In genomic region chrX:153934473-153935325, GRCh38 we compare ENCODE assay signal across 8 cellular contexts. TPM values are rescaled to one million over a fixed set of nuclear protein-coding genes. Genes with fewer than 3 reads are reported as not detected.
A peak's percentile ranks its signal among the peaks of the same experiment; 100 is the strongest.
DNase-seq lines count a peak whose midpoint lies in the region; ATAC-seq, FAIRE-seq and TF ChIP-seq lines count a peak whose summit lies in the region.

NAA10 (minus strand) TSS chrX:153935037; CDS start chrX:153934904, 133 bp downstream.

- no peak for FAIRE-seq in H1 (lab: Jason Lieb, UNC)

- H3K56ac ChIP-seq in H1 (replicated peaks; ENCODE audit: insufficient read length, low read depth, low read length): no peak within 1 kb of the TSS

- no peak within 1 kb of the TSS for H2AK5ac ChIP-seq in H1 (ENCODE audit: low read depth, low read length)

- peak within 1 kb of the TSS; percentile 84 for H3K4me3 Mint-ChIP-seq in activated CD4-positive, alpha-beta memory T cell treated with anti-CD3 and anti-CD28 coated beads, Interleukin-2, amount 10 ng/mL, durations not matched to agents 7 days and 5 days

- H3K27me3 ChIP-seq in BJ (ENCODE audit: control insufficient read depth, insufficient read depth, low read length) (no peaks in the 10 kb centered on the region), H1 (replicated peaks in 1 of 4; ENCODE audit: control insufficient read depth in 3 of 4, extremely low read depth in 1 of 4, insufficient read depth in 3 of 4, low read length in 3 of 4) (no peaks in the 10 kb centered on the region)

- H3K27ac Mint-ChIP-seq in activated CD4-positive, alpha-beta memory T cell treated with anti-CD3 and anti-CD28 coated beads, Interleukin-2, amount 10 ng/mL, durations not matched to agents 7 days and 5 days: peak within 1 kb of the TSS; percentile 64

- no peak within 1 kb of the TSS for H2BK5ac ChIP-seq in H1 (ENCODE audit: low read depth, low read length)

- H3K4me2 ChIP-seq in H1 (ENCODE audit: insufficient read depth in 1 of 2, low read depth in 2 of 2, low read length in 2 of 2): peak within 1 kb of the TSS; percentile 70 to 79

- H2BK15ac ChIP-seq in H1 (ENCODE audit: low read length): no peak within 1 kb of the TSS

- ATAC-seq in GM19023 (IDR thresholded peaks at IDR 0.05; ENCODE audit: unreplicated experiment) (peak; percentile 94), HG03135 (IDR thresholded peaks at IDR 0.05; ENCODE audit: unreplicated experiment) (peak; percentile 81)

- no peaks in the 10 kb centered on the region for H3K79me1 ChIP-seq in H1 (ENCODE audit: low read depth, low read length)

- peaks cover 0 to 13% of the 10 kb centered on the region in 2 experiments; a peak in 2 of 4 replicates for H3K79me2 ChIP-seq in H1 (ENCODE audit: control insufficient read depth in 1 of 2, insufficient read depth in 2 of 2, low read length in 2 of 2)

- TF ChIP-seq CTCF in BJ (IDR thresholded peaks at IDR 0.05; ENCODE audit: insufficient read depth, low read depth, low read length) (no peak), H1 (IDR thresholded peaks at IDR 0.05; ENCODE audit: control extremely low read depth in 1 of 3, insufficient read depth in 1 of 3, low read depth in 1 of 3, low read length in 3 of 3) (no peak)

- no peak for DNase-seq in BJ (ENCODE audit: low read depth)
- peak; percentile 74 for DNase-seq in NCI-H460 (ENCODE audit: extremely low read depth, low read depth)
- DNase-seq in activated CD4-positive, alpha-beta memory T cell treated with anti-CD3 and anti-CD28 coated beads, Interleukin-2, amount 10 ng/mL, durations not matched to agents 7 days and 5 days: peak; percentile 60
- DNase-seq in H1 (ENCODE audit: low read depth in 1 of 2, low spot score in 2 of 2): peak in 1 of 2 experiments; percentile 63
- peak; percentile 58 for DNase-seq in medulla oblongata (ENCODE audit: extremely low spot score)
- DNase-seq in stimulated activated CD8-positive, alpha-beta memory T cell treated with anti-CD3 and anti-CD28 coated beads, Interleukin-4, amount 100 ng/mL, for 24 hours (ENCODE audit: low read depth): peak; percentile 64

- peak within 1 kb of the TSS; percentile 79; the same call in 1 of the 2 replicates for H4K8ac ChIP-seq in H1 (ENCODE audit: extremely low read depth, insufficient read depth, low read length)

- peak within 1 kb of the TSS; percentile 20 to 80 (median 60); a peak in 5 of 7 replicates for H3K9ac ChIP-seq in H1 (replicated peaks in 1 of 4; ENCODE audit: extremely low read depth in 1 of 4, low read depth in 3 of 4, low read length in 3 of 4)

- H3K4me1 ChIP-seq in H1 (replicated peaks in 1 of 4; ENCODE audit: control insufficient read depth in 3 of 4, insufficient read depth in 4 of 4, low read length in 3 of 4): peaks cover 0 to 5% (median 4%) of the 10 kb centered on the region in 4 experiments; a peak in 5 of 7 replicates

- H2BK120ac ChIP-seq in H1 (replicated peaks; ENCODE audit: low read depth, low read length): no peak within 1 kb of the TSS

- H3K36me3 Mint-ChIP-seq in activated CD4-positive, alpha-beta memory T cell treated with anti-CD3 and anti-CD28 coated beads, Interleukin-2, amount 10 ng/mL, durations not matched to agents 7 days and 5 days (ENCODE audit: low read depth): peaks cover 12% of the 10 kb centered on the region

- H4K5ac ChIP-seq in H1 (ENCODE audit: insufficient read length, low read depth, low read length): no peak within 1 kb of the TSS

- H3K27ac ChIP-seq in H1 (ENCODE audit: low read depth, low read length): no peak within 1 kb of the TSS

- no peak for TF ChIP-seq RAD21 in H1 (IDR thresholded peaks at IDR 0.05 in 1 of 2, conservative IDR thresholded peaks at IDR 0.05 in 1 of 2; ENCODE audit: low read depth in 2 of 2, low read length in 2 of 2)

- POLR2A ChIA-PET in BJ (lab: Charles Lee): interaction anchor here (0.7 kb wide), 1 partner anchor 161 kb away, joined by 3 read pairs; no protein-coding TSS in a partner anchor
- POLR2A ChIA-PET in activated CD4-positive, alpha-beta memory T cell treated with anti-CD3 and anti-CD28 coated beads, Interleukin-2, amount 10 ng/mL, durations not matched to agents 7 days and 5 days (lab: Charles Lee): interaction anchor here (1.0 to 2.9 kb wide), 5 partner anchors 9 to 33 kb away, joined by 3 to 25 read pairs (median 5); partner anchors contain the start of genes ARHGAP4 and RENBP
- POLR2A ChIA-PET in H1 (lab: Charles Lee; ENCODE audit: partially characterized antibody): interaction anchor here (0.7 to 18.9 kb wide), 8 partner anchors 10 to 335 kb away, joined by 3 to 231 read pairs (median 4); partner anchors contain the start of genes ARHGAP4, IDH3G, RENBP and SSR4

- H3K4me3 ChIP-seq in BJ (ENCODE audit: low read depth, low read length): peak within 1 kb of the TSS; percentile 71
- peak within 1 kb of the TSS; percentile 57 to 87 (median 66) for H3K4me3 ChIP-seq in H1 (ENCODE audit: extremely low read depth in 1 of 4, insufficient read depth in 2 of 4, low read depth in 3 of 4, low read length in 4 of 4)

- 0 out of 2 replicates have a peak, but pooled peaks cover 2% of the 10 kb centered on the region for H3K23me2 ChIP-seq in H1 (ENCODE audit: low read depth, low read length)

- peaks cover 29% of the 10 kb centered on the region for H3K4me1 Mint-ChIP-seq in activated CD4-positive, alpha-beta memory T cell treated with anti-CD3 and anti-CD28 coated beads, Interleukin-2, amount 10 ng/mL, durations not matched to agents 7 days and 5 days

- H3K4ac ChIP-seq in H1 (replicated peaks; ENCODE audit: insufficient read length, low read depth, low read length): no peak within 1 kb of the TSS

- H3K9me3 Mint-ChIP-seq in activated CD4-positive, alpha-beta memory T cell treated with anti-CD3 and anti-CD28 coated beads, Interleukin-2, amount 10 ng/mL, durations not matched to agents 7 days and 5 days: no peaks in the 10 kb centered on the region

- no peak within 1 kb of the TSS for H2BK20ac ChIP-seq in H1 (ENCODE audit: low read length)

- H2BK12ac ChIP-seq in H1 (ENCODE audit: low read depth, low read length): no peak within 1 kb of the TSS

- TF ChIP-seq POLR2A in H1 (IDR thresholded peaks at IDR 0.05; ENCODE audit: control extremely low read depth in 1 of 2, low read depth in 2 of 2, low read length in 2 of 2): no peak

- no peak within 1 kb of the TSS for H3K14ac ChIP-seq in H1 (ENCODE audit: insufficient read length)

- H3K9me3 ChIP-seq in H1 (ENCODE audit: insufficient read depth in 2 of 2, low read depth in 1 of 2, low read length in 1 of 2): no peaks in the 10 kb centered on the region

- H3K18ac ChIP-seq in H1 (ENCODE audit: extremely low read depth, low read length): no peak within 1 kb of the TSS; the same call in 1 of the 2 replicates

- no peak within 1 kb of the TSS for H3K23ac ChIP-seq in H1 (ENCODE audit: insufficient read length)

- H3K36me3 ChIP-seq in BJ (ENCODE audit: control insufficient read depth, insufficient read depth, low read length) (peaks cover 8% of the 10 kb centered on the region), H1 (ENCODE audit: control insufficient read depth in 2 of 4, insufficient read depth in 4 of 4, low read length in 3 of 4) (peaks cover 0 to 10% (median 4%) of the 10 kb centered on the region in 4 experiments; a peak in 2 of 8 replicates)

- no peak within 1 kb of the TSS for H2AFZ ChIP-seq in H1 (ENCODE audit: low read length)

- CTCF ChIA-PET in BJ (lab: Yijun Ruan, JAX) (interaction anchor here (3.8 kb wide), 1 partner anchor 12 kb away, joined by 18 read pairs; no protein-coding TSS in a partner anchor), H1 (lab: Charles Lee; ENCODE audit: partially characterized antibody) (interaction anchor here (0.7 to 19.6 kb wide), 4 partner anchors 10 to 157 kb away, joined by 3 to 272 read pairs (median 4); partner anchors contain the start of gene RENBP)
- CTCF ChIA-PET in activated CD4-positive, alpha-beta memory T cell treated with anti-CD3 and anti-CD28 coated beads, Interleukin-2, amount 10 ng/mL, durations not matched to agents 7 days and 5 days (lab: Charles Lee): interaction anchor here (1.0 to 2.7 kb wide), 2 partner anchors 11 to 13 kb away, joined by 3 to 13 read pairs; no protein-coding TSS in a partner anchor

- H4K20me1 ChIP-seq in H1 (replicated peaks in 1 of 2; ENCODE audit: control insufficient read depth in 1 of 2, insufficient read depth in 2 of 2, low read length in 2 of 2): peaks cover 0 to 3% of the 10 kb centered on the region in 2 experiments

- H4K91ac ChIP-seq in H1 (replicated peaks; ENCODE audit: insufficient read length, low read length): no peak within 1 kb of the TSS

- WGBS in H1 (ENCODE audit: extremely low coverage in 1 of 2, insufficient coverage in 1 of 2, insufficient read length in 1 of 2, insufficient replicate concordance in 2 of 2, low coverage in 1 of 2, low lambda C conversion rate in 2 of 2, missing lambda C conversion rate in 1 of 2), 2 experiments: 4% methylated on average over 16 of the region's 113 CpGs; no CpG with 5 or more reads in 1 of the 2 experiments

- TF ChIP-seq EP300 in H1 (IDR thresholded peaks at IDR 0.05; ENCODE audit: borderline replicate concordance in 1 of 2, low read depth in 2 of 2, low read length in 2 of 2): no peak

- H3K27me3 Mint-ChIP-seq in activated CD4-positive, alpha-beta memory T cell treated with anti-CD3 and anti-CD28 coated beads, Interleukin-2, amount 10 ng/mL, durations not matched to agents 7 days and 5 days: no peaks in the 10 kb centered on the region

TF ChIP-seq in H1, 55 proteins besides CTCF, POLR2A, EP300 and RAD21 (continues in another document):
- no peak for TF ChIP-seq CBX5 (IDR thresholded peaks at IDR 0.05; ENCODE audit: low read depth, low read length)
- TF ChIP-seq JUND (IDR thresholded peaks at IDR 0.05; ENCODE audit: low read length): no peak
- TF ChIP-seq CHD1 (IDR thresholded peaks at IDR 0.05; ENCODE audit: low read depth, low read length): no peak
- peak; percentile 33; the same call in 1 of the 2 replicates for TF ChIP-seq PHF8 (conservative IDR thresholded peaks at IDR 0.05; ENCODE audit: low read depth, low read length)

RNA-seq across cellular contexts. Expression of gene NAA10, which starts in this region (rescaled TPM):
- 61.4 and 76.0 TPM in 2 replicates for polyA plus RNA-seq in BJ (2011; rRNA removed)
- 35.3 and 36.7 TPM in 2 replicates for polyA minus RNA-seq in BJ (2011; rRNA and poly(A)+ RNA removed)
- total RNA-seq in NCI-H460 (2014; rRNA removed; shearing (Covaris generic)): 136 and 150 TPM in 2 replicates
- 341 and 541 TPM in 2 replicates for polyA plus RNA-seq in NCI-H460 (2014; cell fraction: nucleus; rRNA removed)
- 10 to 100 TPM; 63.1 to 63.7 TPM for total RNA-seq in activated CD4-positive, alpha-beta memory T cell treated with anti-CD3 and anti-CD28 coated beads, Interleukin-2, amount 10 ng/mL, durations not matched to agents 7 days and 5 days
- total RNA-seq in H1 (2021; fragmentation: NEBNext Ultra II Directional; extraction: Animal tissue kit (Norgen Biotek cat#: 25700)): 98.1 and 98.8 TPM in 2 replicates
- polyA plus RNA-seq in H1 (2011; rRNA removed): 80.4 and 119 TPM in 2 replicates
- polyA plus RNA-seq in H1 (2011; cell fraction: cytosol; rRNA removed): 119 TPM
- 118 TPM for polyA plus RNA-seq in H1 (2011; cell fraction: nucleus; rRNA removed)
- polyA plus RNA-seq in H1 (2012, experiment 1 of 2): 97.2 to 140 TPM (median 123 TPM) in 4 replicates
- 131 TPM for polyA plus RNA-seq in H1 (2012, experiment 2 of 2)
- 119 TPM for polyA plus RNA-seq in H1 (2013, experiment 1 of 2)
- polyA plus RNA-seq in H1 (2013, experiment 2 of 2): 110 TPM
- polyA minus RNA-seq in H1 (2011; rRNA and poly(A)+ RNA removed): 52.7 and 54.6 TPM in 2 replicates
- polyA minus RNA-seq in H1 (2011; cell fraction: cytosol; rRNA and poly(A)+ RNA removed): 42.9 TPM
- polyA minus RNA-seq in H1 (2011; cell fraction: nucleus; rRNA and poly(A)+ RNA removed): 50.2 TPM
